Comparison of ENCODE assay signal across 1 cellular context in genomic region chr9:33138768-33139167, GRCh38.
TF ChIP-seq lines count a peak whose summit lies in the region.

No MANE protein-coding gene starts in this region.

TF ChIP-seq in SK-N-SH, 30 proteins besides CTCF, POLR2A, EP300 and RAD21:
- TF ChIP-seq IRF3 (IDR thresholded peaks at IDR 0.05; ENCODE audit: low read depth, low read length) (no peak), PBX3 (IDR thresholded peaks at IDR 0.05) (no peak), POLR2AphosphoS5 (IDR thresholded peaks at IDR 0.05; ENCODE audit: low read depth, low read length) (no peak), MEF2A (IDR thresholded peaks at IDR 0.05; ENCODE audit: borderline replicate concordance, low read depth) (no peak), FOXJ3 (CRISPR knock-in tag; IDR thresholded peaks at IDR 0.05) (no peak), GABPA (IDR thresholded peaks at IDR 0.05; ENCODE audit: low read depth) (no peak), ZBTB33 (IDR thresholded peaks at IDR 0.05; ENCODE audit: borderline replicate concordance, low read depth) (no peak), ELF1 (IDR thresholded peaks at IDR 0.05) (no peak), FOSL2 (IDR thresholded peaks at IDR 0.05; ENCODE audit: borderline replicate concordance, low read depth) (no peak)
